Comparison of ENCODE assay signal across 10 cellular contexts in the genomic region with DNA sequence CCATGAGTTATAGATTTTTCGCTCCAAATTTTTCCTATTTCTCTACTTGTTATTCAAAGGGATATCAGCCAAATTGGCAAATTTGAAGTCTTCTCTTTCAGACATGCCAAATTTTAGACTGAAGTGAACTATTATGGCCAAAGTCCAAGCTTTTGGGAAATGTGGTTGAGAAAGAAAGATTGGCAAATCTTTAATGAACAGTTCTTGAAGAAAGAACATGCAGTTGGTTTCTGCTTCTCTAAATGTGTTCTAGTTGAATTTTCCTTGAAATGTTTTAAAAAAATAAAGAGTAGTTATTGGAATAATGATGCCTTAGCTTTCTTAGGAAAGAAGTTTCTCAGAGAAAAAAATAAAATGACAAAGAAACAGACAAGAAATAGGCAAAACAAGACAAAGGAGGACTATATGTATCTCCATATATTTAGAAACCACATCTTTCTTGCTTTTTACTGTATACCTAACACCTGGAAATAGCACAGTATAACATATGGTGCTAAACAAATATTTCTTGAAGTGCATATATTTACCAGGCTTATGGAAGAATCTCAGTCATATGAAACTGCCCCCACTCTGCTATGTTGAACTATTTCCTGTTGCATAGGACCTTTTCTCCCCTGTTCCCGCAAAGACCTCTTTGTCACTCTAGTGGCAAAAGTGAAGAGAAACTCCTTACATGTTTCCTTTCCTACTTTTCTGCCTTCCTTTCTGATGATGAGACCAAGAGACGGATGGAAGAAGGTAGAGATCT.
DNase-seq lines count a peak whose midpoint lies in the region; ATAC-seq, FAIRE-seq and TF ChIP-seq lines count a peak whose summit lies in the region.
"Had no signal": no experiment of that assay in that cellular context is flagged by ENCODE, and none has a peak within 500 bp of the region (broad histone marks: within the 10 kb centered on the region; RNA-seq: fewer than 3 reads in every experiment).

No MANE protein-coding gene starts in this region.

- 97% methylated on average over 3 of the region's 3 CpGs for WGBS in hepatocyte (ENCODE audit: low lambda C conversion rate, missing lambda C conversion rate)

- peaks cover 4% of the 10 kb centered on the region for H3K4me1 Mint-ChIP-seq in type B pancreatic cell (ENCODE audit: unreplicated experiment)

- H3K27me3 Mint-ChIP-seq in type B pancreatic cell = no peaks in the 10 kb centered on the region

- no peaks in the 10 kb centered on the region for H3K9me3 Mint-ChIP-seq in type B pancreatic cell

- no peaks in the 10 kb centered on the region for H3K36me3 Mint-ChIP-seq in type B pancreatic cell

- H3K27ac ChIP-seq in coronary artery (peak overlapping the region; percentile 28 to 77), skin epidermis (peak overlapping the region in 19 of 21 experiments; percentile 1 to 84 (median 66)), hepatocyte (no peak overlapping the region)

- peaks cover 3% of the 10 kb centered on the region for H3K4me1 ChIP-seq in hepatocyte (ENCODE audit: insufficient read depth)

- H3K9me3 ChIP-seq in hepatocyte (ENCODE audit: low read depth) = no peaks in the 10 kb centered on the region

- H2AFZ ChIP-seq in hepatocyte = no peak overlapping the region

- H3K9me2 ChIP-seq in hepatocyte (replicated peaks; ENCODE audit: insufficient read depth) = no peaks in the 10 kb centered on the region

- FAIRE-seq in GM19239 (lab: Jason Lieb, UNC) = peak; percentile 86

- H3K79me2 ChIP-seq in hepatocyte = no peaks in the 10 kb centered on the region

- H3K36me3 ChIP-seq in hepatocyte (replicated peaks; ENCODE audit: insufficient read depth, low read depth) = no peaks in the 10 kb centered on the region

- TF ChIP-seq CTCF in coronary artery (IDR thresholded peaks at IDR 0.05) (no peak), type B pancreatic cell (conservative IDR thresholded peaks at IDR 0.05) (no peak), hepatocyte (IDR thresholded peaks at IDR 0.05; ENCODE audit: poor library complexity) (no peak)

- no peak overlapping the region for H3K4me3 Mint-ChIP-seq in type B pancreatic cell

- no peak overlapping the region for H3K4me2 ChIP-seq in hepatocyte

- no peaks in the 10 kb centered on the region for H3K27me3 ChIP-seq in hepatocyte

- H3K4me3 ChIP-seq in coronary artery (no peak overlapping the region), skin epidermis (no peak overlapping the region), hepatocyte (no peak overlapping the region)

- peak; percentile 56 for ATAC-seq in HG03097 (IDR thresholded peaks at IDR 0.05; ENCODE audit: low FRiP score, unreplicated experiment)

- no peak for DNase-seq in GM19239 (ENCODE audit: insufficient read length, low spot score)
- no peak for DNase-seq in coronary artery (ENCODE audit: low spot score)
- no peak for DNase-seq in AG08395 (ENCODE audit: low spot score)
- DNase-seq in NK-92 (lab: John Stamatoyannopoulos, UW; ENCODE audit: unreplicated experiment) = no peak
- no peak for DNase-seq in type B pancreatic cell (ENCODE audit: extremely low spot score, unreplicated experiment)
- DNase-seq in hepatocyte (ENCODE audit: low spot score) = no peak
- DNase-seq: activated T-cell treated with anti-CD3 and anti-CD28 coated beads, Interleukin-2, amount 50 U/mL, for 48 hours; NCI-H2081 treated with DMSO at 0.1 percent for 48 hours had no signal

- no peaks in the 10 kb centered on the region for H4K20me1 ChIP-seq in hepatocyte (ENCODE audit: insufficient read depth, poor library complexity, severe bottlenecking)

- no peak overlapping the region for H3K27ac Mint-ChIP-seq in type B pancreatic cell
